ENCODE assay signal across 8 cellular contexts in genomic region chr6:156976144-156977088, GRCh38.
A peak's percentile ranks its signal among the peaks of the same experiment; 100 is the strongest.
DNase-seq lines count a peak whose midpoint lies in the region; ATAC-seq and TF ChIP-seq lines count a peak whose summit lies in the region.

No MANE protein-coding gene starts in this region.

- 29 to 43% (median 38%) methylated on average over 21 of the region's 21 CpGs for WGBS in adrenal gland, 4 donors

- H3K27me3 Mint-ChIP-seq in CD4-positive, alpha-beta memory T cell: no peaks in the 10 kb centered on the region

- peaks cover 79% of the 10 kb centered on the region for H3K4me1 ChIP-seq in CD4-positive, alpha-beta memory T cell (ENCODE audit: insufficient read depth, low read length)
- H3K4me1 ChIP-seq in adrenal gland (replicated peaks in 1 of 2) (peaks cover 10 to 35% of the 10 kb centered on the region in 2 donors), muscle layer of duodenum (ENCODE audit: control insufficient read depth in 1 of 2, insufficient read depth in 2 of 2, low read length in 2 of 2) (peaks cover 5 to 22% of the 10 kb centered on the region in 2 donors)

- H3K9me3 ChIP-seq in CD4-positive, alpha-beta memory T cell (ENCODE audit: control insufficient read depth in 1 of 2, low read length in 2 of 2): no peaks in the 10 kb centered on the region
- no peaks in the 10 kb centered on the region for H3K9me3 ChIP-seq in adrenal gland (replicated peaks in 1 of 3)
- no peaks in the 10 kb centered on the region for H3K9me3 ChIP-seq in muscle layer of duodenum (ENCODE audit: control insufficient read depth in 1 of 2, low read length in 2 of 2)

- H3K9me3 Mint-ChIP-seq in CD4-positive, alpha-beta memory T cell: no peaks in the 10 kb centered on the region

- H3K4me3 Mint-ChIP-seq in CD4-positive, alpha-beta memory T cell: peak overlapping the region; percentile 50 to 88 (median 76)

- peak in 3 of 5 donors; percentile 9 to 59 (median 21) for DNase-seq in CD4-positive, alpha-beta memory T cell
- DNase-seq in LHCN-M2 (ENCODE audit: low read depth) (peak; percentile 6), adrenal gland (peak in 3 of 7 donors; percentile 38 to 52 (median 46)), islet precursor cell (no peak), NCI-H1417 treated with DMSO at 0.1 percent for 48 hours (lab: John Stamatoyannopoulos, UW) (no peak)

- intact Hi-C loops in CD4-positive, alpha-beta memory T cell (cut with micrococcal nuclease): no loop called here
- intact Hi-C loops in adrenal gland (cut with DNase I): no loop called here

- no peak for TF ChIP-seq CTCF in adrenal gland (IDR thresholded peaks at IDR 0.05)

- H3K36me3 ChIP-seq in CD4-positive, alpha-beta memory T cell (ENCODE audit: insufficient read depth, low read length): no peaks in the 10 kb centered on the region
- no peaks in the 10 kb centered on the region for H3K36me3 ChIP-seq in adrenal gland (replicated peaks in 1 of 2)
- H3K36me3 ChIP-seq in muscle layer of duodenum (ENCODE audit: control insufficient read depth in 1 of 2, insufficient read depth in 2 of 2, low read length in 2 of 2): no peaks in the 10 kb centered on the region

- H3K4me3 ChIP-seq in CD4-positive, alpha-beta memory T cell (ENCODE audit: low read length in 2 of 2): peak overlapping the region in 1 of 2 donors; percentile 37
- H3K4me3 ChIP-seq in adrenal gland: peak overlapping the region in 1 of 4 donors; percentile 48
- peak overlapping the region; percentile 49 to 52 for H3K4me3 ChIP-seq in muscle layer of duodenum (ENCODE audit: low read depth in 1 of 2, low read length in 2 of 2)

- peaks cover 57 to 92% (median 74%) of the 10 kb centered on the region in 4 donors for H3K4me1 Mint-ChIP-seq in CD4-positive, alpha-beta memory T cell

- no peak for ATAC-seq in GM21529 (IDR thresholded peaks at IDR 0.05; ENCODE audit: unreplicated experiment)
- ATAC-seq in HG03520 (IDR thresholded peaks at IDR 0.05; ENCODE audit: unreplicated experiment): no peak

- no peaks in the 10 kb centered on the region for H3K36me3 Mint-ChIP-seq in CD4-positive, alpha-beta memory T cell

- H3K27ac Mint-ChIP-seq in CD4-positive, alpha-beta memory T cell: peak overlapping the region; percentile 51 to 88 (median 68)

- POLR2A ChIA-PET in CD4-positive, alpha-beta memory T cell (lab: Charles Lee; ENCODE audit: partially characterized antibody): interaction anchor here (1.0 kb wide), 1 partner anchor 12 kb away, joined by 3 read pairs; no protein-coding TSS in a partner anchor

- CTCF ChIA-PET in CD4-positive, alpha-beta memory T cell (lab: Charles Lee; ENCODE audit: partially characterized antibody): no interaction called here

- no peak overlapping the region for H3K27ac ChIP-seq in CD4-positive, alpha-beta memory T cell (ENCODE audit: low read depth, low read length)
- H3K27ac ChIP-seq in adrenal gland (peak overlapping the region in 3 of 5 donors; percentile 51 to 77 (median 74)), muscle layer of duodenum (ENCODE audit: low read length) (no peak overlapping the region)

- no peaks in the 10 kb centered on the region for H3K27me3 ChIP-seq in CD4-positive, alpha-beta memory T cell (ENCODE audit: insufficient read depth, low read length)
- H3K27me3 ChIP-seq in adrenal gland: no peaks in the 10 kb centered on the region
- no peaks in the 10 kb centered on the region for H3K27me3 ChIP-seq in muscle layer of duodenum (ENCODE audit: low read depth, low read length)

- peak in 1 of 2 donors; percentile 37 for TF ChIP-seq POLR2A in adrenal gland (IDR thresholded peaks at IDR 0.05)

Comparison
In these comparisons a context has a peak if more than half of its experiments do, and no peak if none do; other contexts are left out.
1. DNase-seq: peak in CD4-positive, alpha-beta memory T cell (3 of 5) and LHCN-M2 (single experiment); none in islet precursor cell (single experiment) and NCI-H1417 treated with DMSO at 0.1 percent for 48 hours (single experiment).
2. H3K27ac ChIP-seq: peak in adrenal gland (3 of 5); none in CD4-positive, alpha-beta memory T cell (single experiment) and muscle layer of duodenum (single experiment).